ENCODE assay signal across 9 cellular contexts in genomic region chr12:94725375-94726168, GRCh38.
A peak's percentile ranks its signal among the peaks of the same experiment; 100 is the strongest.
DNase-seq lines count a peak whose midpoint lies in the region; ATAC-seq and TF ChIP-seq lines count a peak whose summit lies in the region.
"Had no signal": no experiment of that assay in that cellular context is flagged by ENCODE, and none has a peak within 500 bp of the region (broad histone marks: within the 10 kb centered on the region; RNA-seq: fewer than 3 reads in every experiment).

No MANE protein-coding gene starts in this region.

- no peak overlapping the region for H3K27ac Mint-ChIP-seq in neural progenitor cell
- H3K27ac Mint-ChIP-seq in stimulated activated effector memory CD8-positive, alpha-beta T cell treated with anti-CD3 and anti-CD28 coated beads, Interleukin-12 subunit alpha, Interleukin-12 subunit beta, amount 100 ng/mL, for 72 hours = no peak overlapping the region

- no peaks in the 10 kb centered on the region for H4K20me1 ChIP-seq in neural progenitor cell (ENCODE audit: low read depth)

- H3K27me3 ChIP-seq in GM06990 (replicated peaks; ENCODE audit: control insufficient read depth, insufficient read depth, low read length) = no peaks in the 10 kb centered on the region
- H3K27me3 ChIP-seq in neural progenitor cell = no peaks in the 10 kb centered on the region

- ATAC-seq in stimulated activated effector memory CD8-positive, alpha-beta T cell treated with anti-CD3 and anti-CD28 coated beads, Interleukin-12 subunit alpha, Interleukin-12 subunit beta, amount 100 ng/mL, for 72 hours = no peak
- ATAC-seq in GM21723 (IDR thresholded peaks at IDR 0.05; ENCODE audit: unreplicated experiment) = no peak

- TF ChIP-seq CTCF in GM06990 (IDR thresholded peaks at IDR 0.05; ENCODE audit: insufficient read depth, low read length, poor library complexity, severe bottlenecking) (peak; percentile 46), neural progenitor cell (IDR thresholded peaks at IDR 0.05) (peak; percentile 57)

- H3K4me1 Mint-ChIP-seq in neural progenitor cell = peaks cover 16% of the 10 kb centered on the region
- no peaks in the 10 kb centered on the region for H3K4me1 Mint-ChIP-seq in stimulated activated effector memory CD8-positive, alpha-beta T cell treated with anti-CD3 and anti-CD28 coated beads, Interleukin-12 subunit alpha, Interleukin-12 subunit beta, amount 100 ng/mL, for 72 hours

- H3K27me3 Mint-ChIP-seq in neural progenitor cell (ENCODE audit: insufficient read depth, low read depth) = peaks cover 5% of the 10 kb centered on the region
- H3K27me3 Mint-ChIP-seq: IgD-negative memory B cell had no signal

- peak overlapping the region; percentile 64 for H3K27ac ChIP-seq in neural progenitor cell

- peaks cover 22% of the 10 kb centered on the region for H3K4me1 ChIP-seq in neural progenitor cell

- no peak overlapping the region for H3K4me3 Mint-ChIP-seq in neural progenitor cell
- H3K4me3 Mint-ChIP-seq in stimulated activated effector memory CD8-positive, alpha-beta T cell treated with anti-CD3 and anti-CD28 coated beads, Interleukin-12 subunit alpha, Interleukin-12 subunit beta, amount 100 ng/mL, for 72 hours = no peak overlapping the region

- H3K36me3 ChIP-seq in GM06990 (ENCODE audit: control insufficient read depth, insufficient read depth, low read length) (no peaks in the 10 kb centered on the region), neural progenitor cell (no peaks in the 10 kb centered on the region)

- peaks cover 30% of the 10 kb centered on the region for H3F3A ChIP-seq in neural progenitor cell (ENCODE audit: low read depth)

- H3K4me2 ChIP-seq in neural progenitor cell = peak overlapping the region; percentile 56

- H3K9ac ChIP-seq in neural progenitor cell = no peak overlapping the region

- H3K9me3 Mint-ChIP-seq in neural progenitor cell = peaks cover 17% of the 10 kb centered on the region
- no peaks in the 10 kb centered on the region for H3K9me3 Mint-ChIP-seq in stimulated activated effector memory CD8-positive, alpha-beta T cell treated with anti-CD3 and anti-CD28 coated beads, Interleukin-12 subunit alpha, Interleukin-12 subunit beta, amount 100 ng/mL, for 72 hours

- no peaks in the 10 kb centered on the region for H3K79me2 ChIP-seq in neural progenitor cell (ENCODE audit: low read depth)

- DNase-seq in GM06990 (ENCODE audit: extremely low read depth, insufficient read length) (no peak), NAMALWA (ENCODE audit: low spot score) (peak; percentile 84), dermis blood vessel endothelial cell (peak; percentile 85), neural progenitor cell (ENCODE audit: low spot score) (peak; percentile 77), cortex of kidney (lab: John Stamatoyannopoulos, UW) (no peak)
- no peak for DNase-seq in stimulated activated effector memory CD8-positive, alpha-beta T cell treated with anti-CD3 and anti-CD28 coated beads, Interleukin-12 subunit alpha, Interleukin-12 subunit beta, amount 100 ng/mL, for 72 hours (ENCODE audit: low spot score in 2 of 2)
- no peak for DNase-seq in activated CD4-positive, alpha-beta T cell treated with anti-CD3 and anti-CD28 coated beads, Interleukin-2, amount 50 U/mL, for 4 hours

- H3K4me3 ChIP-seq in GM06990 (replicated peaks; ENCODE audit: low read depth, low read length) = no peak overlapping the region
- no peak overlapping the region for H3K4me3 ChIP-seq in neural progenitor cell

- H2AFZ ChIP-seq in neural progenitor cell (replicated peaks) = peak overlapping the region; percentile 41

- H3K36me3 Mint-ChIP-seq in neural progenitor cell = no peaks in the 10 kb centered on the region
- no peaks in the 10 kb centered on the region for H3K36me3 Mint-ChIP-seq in stimulated activated effector memory CD8-positive, alpha-beta T cell treated with anti-CD3 and anti-CD28 coated beads, Interleukin-12 subunit alpha, Interleukin-12 subunit beta, amount 100 ng/mL, for 72 hours

- peaks cover 4% of the 10 kb centered on the region for H3K9me3 ChIP-seq in neural progenitor cell (ENCODE audit: low read depth)

Comparison
In these comparisons a context has a peak if more than half of its experiments do, and no peak if none do; other contexts are left out.
1. DNase-seq: peak in NAMALWA (single experiment), dermis blood vessel endothelial cell (single experiment) and neural progenitor cell (single experiment); none in GM06990 (single experiment), stimulated activated effector memory CD8-positive, alpha-beta T cell treated with anti-CD3 and anti-CD28 coated beads, Interleukin-12 subunit alpha, Interleukin-12 subunit beta, amount 100 ng/mL, for 72 hours (0 of 2), activated CD4-positive, alpha-beta T cell treated with anti-CD3 and anti-CD28 coated beads, Interleukin-2, amount 50 U/mL, for 4 hours (0 of 2) and cortex of kidney (single experiment).